In the genomic region with DNA sequence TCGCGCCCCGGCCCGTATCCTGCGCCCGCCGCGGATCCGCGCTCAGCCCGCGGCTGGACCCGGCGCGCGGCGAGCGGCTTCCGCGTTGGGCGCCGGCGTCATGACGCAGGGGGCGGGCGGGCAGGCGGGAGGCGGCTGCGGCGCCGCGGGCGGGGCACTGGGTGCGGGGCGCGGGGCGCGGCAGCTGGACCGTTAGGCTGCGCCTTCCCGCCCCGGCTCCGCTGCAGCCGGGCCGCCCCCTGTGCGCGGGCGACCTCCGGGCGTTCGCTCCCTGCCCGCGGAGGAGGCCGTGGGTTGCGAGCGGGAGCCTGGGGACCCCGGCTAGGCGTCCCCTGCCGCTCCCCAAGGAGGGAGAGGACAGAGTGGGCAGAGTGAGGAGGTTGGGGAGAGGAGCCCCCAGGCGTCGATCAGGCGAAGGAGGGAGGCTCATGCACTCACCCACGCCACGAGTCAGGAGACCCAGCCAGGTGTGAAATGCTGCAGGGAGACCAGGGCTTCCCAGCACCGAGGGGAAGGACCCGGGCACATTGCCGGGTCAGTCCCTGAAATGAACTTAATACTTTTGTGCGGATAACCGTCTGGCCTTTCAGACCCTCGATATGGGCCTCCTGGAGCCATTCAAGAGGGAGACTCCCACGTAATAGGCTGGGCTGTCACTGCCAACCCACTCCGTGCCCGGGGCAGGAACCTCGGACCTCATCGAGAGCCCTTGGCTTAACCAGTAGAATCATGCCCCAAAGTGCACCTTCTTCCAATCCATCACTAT, we compare ENCODE assay signal across 8 cellular contexts. TPM values are rescaled to one million over a fixed set of nuclear protein-coding genes. Genes with fewer than 3 reads are reported as not detected.
DNase-seq lines count a peak whose midpoint lies in the region; ATAC-seq and TF ChIP-seq lines count a peak whose summit lies in the region.

PIP4K2A (minus strand) TSS at position 55 of the 766 bp plus-strand sequence. CDS start 252 bp downstream, outside the sequence.

- peaks cover 31% of the 10 kb centered on the region for H3K4me1 Mint-ChIP-seq in T-helper 1 cell treated with Interleukin-12 subunit alpha and Interleukin-12 subunit beta and Interleukin-4 antibody, amounts not matched to agents 30 μg/mL and 1 μg/mL, for 36 hours (ENCODE audit: low read depth)
- peaks cover 8% of the 10 kb centered on the region for H3K4me1 Mint-ChIP-seq in progenitor cell of endocrine pancreas (ENCODE audit: low read depth)

- TF ChIP-seq CTCF in left ventricle myocardium inferior (IDR thresholded peaks at IDR 0.05; ENCODE audit: borderline replicate concordance) (no peak), progenitor cell of endocrine pancreas (IDR thresholded peaks at IDR 0.05; ENCODE audit: unreplicated experiment) (no peak), upper lobe of left lung (IDR thresholded peaks at IDR 0.05) (no peak)

- peak within 1 kb of the TSS; percentile 88 for H3K4me3 Mint-ChIP-seq in T-helper 1 cell treated with Interleukin-12 subunit alpha and Interleukin-12 subunit beta and Interleukin-4 antibody, amounts not matched to agents 30 μg/mL and 1 μg/mL, for 36 hours
- H3K4me3 Mint-ChIP-seq in progenitor cell of endocrine pancreas (ENCODE audit: low read depth), result peak within 1 kb of the TSS; percentile 79

- WGBS in HUES64, result 12% methylated on average over 75 of the region's 75 CpGs
- 13 to 49% methylated on average over 12 to 15 of the region's 75 CpGs for WGBS in upper lobe of left lung, 2 donors

- peaks cover 10% of the 10 kb centered on the region for H3K27me3 Mint-ChIP-seq in T-helper 1 cell treated with Interleukin-12 subunit alpha and Interleukin-12 subunit beta and Interleukin-4 antibody, amounts not matched to agents 30 μg/mL and 1 μg/mL, for 36 hours (ENCODE audit: low read depth)
- H3K27me3 Mint-ChIP-seq in progenitor cell of endocrine pancreas, result peaks cover 26% of the 10 kb centered on the region

- intact Hi-C loops in left ventricle myocardium inferior (cut with micrococcal nuclease), result no loop called here

- peak within 1 kb of the TSS; percentile 63 for H3K9ac ChIP-seq in HUES64 (ENCODE audit: low read depth, low read length)

- peak in 1 of 4 donors; percentile 65 for TF ChIP-seq POLR2A in upper lobe of left lung (IDR thresholded peaks at IDR 0.05)

- H3K9me3 Mint-ChIP-seq in T-helper 1 cell treated with Interleukin-12 subunit alpha and Interleukin-12 subunit beta and Interleukin-4 antibody, amounts not matched to agents 30 μg/mL and 1 μg/mL, for 36 hours, result no peaks in the 10 kb centered on the region
- no peaks in the 10 kb centered on the region for H3K9me3 Mint-ChIP-seq in progenitor cell of endocrine pancreas (ENCODE audit: low read depth)

- H3K4me1 ChIP-seq in HUES64 (ENCODE audit: insufficient read depth, low read length) (peaks cover 22% of the 10 kb centered on the region), left ventricle myocardium inferior (peaks cover 46% of the 10 kb centered on the region), upper lobe of left lung (peaks cover 13 to 38% (median 30%) of the 10 kb centered on the region in 4 donors)

- no peak within 1 kb of the TSS for H3K27ac ChIP-seq in HUES64 (ENCODE audit: low read depth, low read length)
- peak within 1 kb of the TSS; percentile 88 for H3K27ac ChIP-seq in left ventricle myocardium inferior (replicated peaks)
- H3K27ac ChIP-seq in upper lobe of left lung, result peak within 1 kb of the TSS; percentile 90 to 96 (median 91)

- peak within 1 kb of the TSS; percentile 82 for H3K27ac Mint-ChIP-seq in T-helper 1 cell treated with Interleukin-12 subunit alpha and Interleukin-12 subunit beta and Interleukin-4 antibody, amounts not matched to agents 30 μg/mL and 1 μg/mL, for 36 hours
- H3K27ac Mint-ChIP-seq in progenitor cell of endocrine pancreas, result peak within 1 kb of the TSS; percentile 84

- H3K27me3 ChIP-seq in HUES64 (ENCODE audit: insufficient read depth, low read length) (peaks cover 28% of the 10 kb centered on the region), left ventricle myocardium inferior (ENCODE audit: low read depth) (no peaks in the 10 kb centered on the region), upper lobe of left lung (no peaks in the 10 kb centered on the region)

- no peak for TF ChIP-seq EP300 in upper lobe of left lung (IDR thresholded peaks at IDR 0.05)

- no peaks in the 10 kb centered on the region for H3K9me3 ChIP-seq in HUES64 (ENCODE audit: insufficient read depth, low read depth, low read length)
- H3K9me3 ChIP-seq in left ventricle myocardium inferior (replicated peaks), result no peaks in the 10 kb centered on the region
- no peaks in the 10 kb centered on the region for H3K9me3 ChIP-seq in upper lobe of left lung

- H3K36me3 ChIP-seq in HUES64 (ENCODE audit: insufficient read depth, low read length) (no peaks in the 10 kb centered on the region), left ventricle myocardium inferior (no peaks in the 10 kb centered on the region), upper lobe of left lung (no peaks in the 10 kb centered on the region)

- ATAC-seq in GM21423 (IDR thresholded peaks at IDR 0.05; ENCODE audit: unreplicated experiment) (peak; percentile 74), upper lobe of left lung (ENCODE audit: low FRiP score in 2 of 2) (peak; percentile 83 to 93)

- H3K36me3 Mint-ChIP-seq in T-helper 1 cell treated with Interleukin-12 subunit alpha and Interleukin-12 subunit beta and Interleukin-4 antibody, amounts not matched to agents 30 μg/mL and 1 μg/mL, for 36 hours (ENCODE audit: low read depth), result peaks cover 10% of the 10 kb centered on the region
- no peaks in the 10 kb centered on the region for H3K36me3 Mint-ChIP-seq in progenitor cell of endocrine pancreas (ENCODE audit: insufficient read depth)

- DNase-seq in Daoy (ENCODE audit: low read depth), result peak; percentile 83
- peak; percentile 19 for DNase-seq in amniotic stem cell (lab: John Stamatoyannopoulos, UW)
- DNase-seq in left ventricle myocardium inferior, result peak; percentile 81
- DNase-seq in progenitor cell of endocrine pancreas (ENCODE audit: low spot score, unreplicated experiment), result peak; percentile 45
- peak; percentile 80 to 97 for DNase-seq in upper lobe of left lung

- H3K4me3 ChIP-seq in HUES64 (ENCODE audit: low read length), result peak within 1 kb of the TSS; percentile 82
- peak within 1 kb of the TSS; percentile 97 for H3K4me3 ChIP-seq in left ventricle myocardium inferior
- H3K4me3 ChIP-seq in upper lobe of left lung, result peak within 1 kb of the TSS; percentile 67 to 98 (median 94)

RNA-seq across cellular contexts. Expression of gene PIP4K2A, which starts in this region (rescaled TPM):
- total RNA-seq in Daoy (2014; rRNA removed; shearing (Covaris generic)), result 28.1 and 55.7 TPM in 2 replicates
- polyA plus RNA-seq in HUES64 (2013, experiment 1 of 2), result 22.0 TPM
- polyA plus RNA-seq in HUES64 (2013, experiment 2 of 2), result 22.4 TPM
- 12.6 TPM for total RNA-seq in left ventricle myocardium inferior
- total RNA-seq in progenitor cell of endocrine pancreas, result 22.4 and 26.7 TPM in 2 replicates
- total RNA-seq in upper lobe of left lung, result 10 to 100 TPM; 20.5 to 70.2 (median 34.4) TPM

Comparison
In these comparisons a context has a peak if more than half of its experiments do, and no peak if none do; other contexts are left out.
1. DNase-seq: peak in every context shown above with its lines; median percentile 88 in upper lobe of left lung; 83 in Daoy; 81 in left ventricle myocardium inferior; 45 in progenitor cell of endocrine pancreas; 19 in amniotic stem cell.